In genomic region chr10:45461034-45461433, GRCh38 we compare ENCODE assay signal across 10 cellular contexts.
DNase-seq lines count a peak whose midpoint lies in the region; ATAC-seq and TF ChIP-seq lines count a peak whose summit lies in the region.
"Had no signal": no experiment of that assay in that cellular context is flagged by ENCODE, and none has a peak within 500 bp of the region (broad histone marks: within the 10 kb centered on the region; RNA-seq: fewer than 3 reads in every experiment).

No MANE protein-coding gene starts in this region.

- H3K9me1 ChIP-seq in IMR-90 (ENCODE audit: insufficient read depth, low read length), result no peaks in the 10 kb centered on the region

- no peak overlapping the region for H3K56ac ChIP-seq in IMR-90 (ENCODE audit: extremely low read depth, insufficient read depth, low read length)

- no peak overlapping the region for H3K14ac ChIP-seq in IMR-90 (replicated peaks; ENCODE audit: low read depth, low read length)

- H2AFZ ChIP-seq in IMR-90 (replicated peaks; ENCODE audit: low read length, poor library complexity), result no peak overlapping the region

- CTCF ChIA-PET in IMR-90 (lab: Yijun Ruan, JAX) (no interaction called here), A673 (lab: Charles Lee) (no interaction called here)

- in situ Hi-C loops in IMR-90 (cut with MboI; ENCODE audit: low sequenced_read_pairs), result loop anchor here (10.0 kb wide), 2 partner anchors 214 to 254 kb away; partner anchors contain the start of gene ZFAND4

- no peak for TF ChIP-seq RAD21 in IMR-90 (IDR thresholded peaks at IDR 0.05; ENCODE audit: low read length)

- H2BK120ac ChIP-seq in IMR-90 (ENCODE audit: low read depth, low read length), result no peak overlapping the region

- no peaks in the 10 kb centered on the region for H3K79me1 ChIP-seq in IMR-90 (ENCODE audit: low read depth in 1 of 2, low read length in 2 of 2)

- H3K9me3 Mint-ChIP-seq in stimulated activated memory B cell treated with anti-CD40 and anti-IgM and Interleukin-4, amounts not matched to agents 10 μg/mL and 1 μg/mL and 100 μg/mL, for 72 hours, result no peaks in the 10 kb centered on the region

- no peak overlapping the region for H3K18ac ChIP-seq in IMR-90 (ENCODE audit: low read depth, low read length)

- H3K4me3 ChIP-seq in IMR-90 (ENCODE audit: insufficient read depth, low read depth, low read length) (no peak overlapping the region), A673 (ENCODE audit: low read depth, low read length, poor library complexity, severe bottlenecking) (no peak overlapping the region)
- H3K4me3 ChIP-seq: suprapubic skin had no signal

- H2BK20ac ChIP-seq in IMR-90 (ENCODE audit: low read depth, low read length), result no peak overlapping the region

- DNase-seq in IMR-90 (peak; percentile 15), A673 (ENCODE audit: low spot score) (no peak), occipital lobe (lab: John Stamatoyannopoulos, UW) (no peak)
- DNase-seq in activated naive CD4-positive, alpha-beta T cell treated with anti-CD3 and anti-CD28 coated beads, Interleukin-2, amount 50 U/mL, for 16 hours, result no peak
- DNase-seq: GOT3 had no signal

- no peak overlapping the region for H2BK15ac ChIP-seq in IMR-90 (ENCODE audit: low read depth, low read length)

- no peak overlapping the region for H3K27ac ChIP-seq in IMR-90 (ENCODE audit: insufficient read depth, low read length)
- no peak overlapping the region for H3K27ac ChIP-seq in A673 (ENCODE audit: low read depth, low read length, poor library complexity, severe bottlenecking)
- H3K27ac ChIP-seq: suprapubic skin had no signal

- no peaks in the 10 kb centered on the region for H3K27me3 Mint-ChIP-seq in stimulated activated memory B cell treated with anti-CD40 and anti-IgM and Interleukin-4, amounts not matched to agents 10 μg/mL and 1 μg/mL and 100 μg/mL, for 72 hours

- no peaks in the 10 kb centered on the region for H3K27me3 ChIP-seq in IMR-90 (ENCODE audit: control insufficient read depth, insufficient read depth, low read length)
- H3K27me3 ChIP-seq in A673 (replicated peaks; ENCODE audit: insufficient read depth, low read depth, low read length, poor library complexity), result no peaks in the 10 kb centered on the region
- H3K27me3 ChIP-seq: suprapubic skin had no signal

- ATAC-seq in GM19035 (IDR thresholded peaks at IDR 0.05; ENCODE audit: unreplicated experiment) (peak; percentile 76), HG02642 (IDR thresholded peaks at IDR 0.05; ENCODE audit: poor library complexity, unreplicated experiment) (peak; percentile 73), IMR-90 (ENCODE audit: low read depth) (no peak)
- peak; percentile 86 for ATAC-seq in stimulated activated memory B cell treated with anti-CD40 and anti-IgM and Interleukin-4, amounts not matched to agents 10 μg/mL and 1 μg/mL and 100 μg/mL, for 72 hours
- ATAC-seq: sciatic nerve had no signal

- H3K36me3 Mint-ChIP-seq in stimulated activated memory B cell treated with anti-CD40 and anti-IgM and Interleukin-4, amounts not matched to agents 10 μg/mL and 1 μg/mL and 100 μg/mL, for 72 hours, result peaks cover 41% of the 10 kb centered on the region

- TF ChIP-seq POLR2A in IMR-90 (IDR thresholded peaks at IDR 0.05; ENCODE audit: low read depth, low read length), result no peak

- H3K36me3 ChIP-seq in IMR-90 (ENCODE audit: control insufficient read depth, insufficient read depth, low read length) (peaks cover 7% of the 10 kb centered on the region), A673 (ENCODE audit: insufficient read depth, low read length, poor library complexity, severe bottlenecking) (no peaks in the 10 kb centered on the region)

- H4K5ac ChIP-seq in IMR-90 (ENCODE audit: low read depth, low read length), result no peak overlapping the region

- no peak overlapping the region for H4K8ac ChIP-seq in IMR-90 (ENCODE audit: low read depth in 2 of 2, low read length in 2 of 2)

- H2BK5ac ChIP-seq in IMR-90 (ENCODE audit: low read depth, low read length, poor library complexity, severe bottlenecking), result no peak overlapping the region

- no peak overlapping the region for H3K23ac ChIP-seq in IMR-90 (ENCODE audit: low read depth, low read length)

- dilution Hi-C loops in IMR-90 (cut with HindIII; ENCODE audit: low sequenced_read_pairs, unreplicated experiment), result no loop called here

- no peaks in the 10 kb centered on the region for H3K9me3 ChIP-seq in IMR-90 (ENCODE audit: control insufficient read depth, insufficient read depth, low read length)
- no peaks in the 10 kb centered on the region for H3K9me3 ChIP-seq in A673 (ENCODE audit: low read depth, low read length, poor library complexity, severe bottlenecking)
- H3K9me3 ChIP-seq: suprapubic skin had no signal

- no CpG with 5 or more reads among the region's 7 CpGs for WGBS in IMR-90 (ENCODE audit: extremely low coverage in 2 of 2, insufficient read length in 1 of 2), 2 experiments

- H3K4ac ChIP-seq in IMR-90 (ENCODE audit: low read depth, low read length), result no peak overlapping the region

- H3K4me1 Mint-ChIP-seq in stimulated activated memory B cell treated with anti-CD40 and anti-IgM and Interleukin-4, amounts not matched to agents 10 μg/mL and 1 μg/mL and 100 μg/mL, for 72 hours, result peaks cover 78% of the 10 kb centered on the region

- H3K4me3 Mint-ChIP-seq in stimulated activated memory B cell treated with anti-CD40 and anti-IgM and Interleukin-4, amounts not matched to agents 10 μg/mL and 1 μg/mL and 100 μg/mL, for 72 hours, result peak overlapping the region; percentile 74

- intact Hi-C loops in IMR-90 (cut with micrococcal nuclease) (loop anchor here (10.0 kb wide), 2 partner anchors 456 to 564 kb away; partner anchors contain the start of gene ZNF22), A673 (cut with micrococcal nuclease; ENCODE audit: unreplicated experiment) (loop anchor here (10.0 kb wide), 1 partner anchor 564 kb away; no protein-coding TSS in a partner anchor)

- no TSS peak for BruUV-seq in IMR-90 (replicated peaks; lab: Mats Ljungman, UMichigan)
- BruUV-seq in A673 (replicated peaks; lab: Mats Ljungman, UMichigan), result no TSS peak

- H3K27ac Mint-ChIP-seq in stimulated activated memory B cell treated with anti-CD40 and anti-IgM and Interleukin-4, amounts not matched to agents 10 μg/mL and 1 μg/mL and 100 μg/mL, for 72 hours, result peak overlapping the region; percentile 93

- no peaks in the 10 kb centered on the region for H3K4me1 ChIP-seq in IMR-90 (ENCODE audit: control insufficient read depth, insufficient read depth, low read length)
- no peaks in the 10 kb centered on the region for H3K4me1 ChIP-seq in A673 (ENCODE audit: insufficient read depth, low read length, poor library complexity, severe bottlenecking)

- TF ChIP-seq CTCF in IMR-90 (conservative IDR thresholded peaks at IDR 0.05; ENCODE audit: low read depth, low read length), result no peak
- no peak for TF ChIP-seq CTCF in A673 (conservative IDR thresholded peaks at IDR 0.05; ENCODE audit: low read depth, low read length)

- POLR2A ChIA-PET in IMR-90 (lab: Charles Lee; ENCODE audit: unreplicated experiment), result interaction anchor here (0.6 kb wide), 1 partner anchor 414 kb away, joined by 3 read pairs; no protein-coding TSS in a partner anchor
- POLR2A ChIA-PET in A673 (lab: Charles Lee; ENCODE audit: low non-redundant PET), result no interaction called here

- H2AK5ac ChIP-seq in IMR-90 (ENCODE audit: low read depth, low read length), result no peak overlapping the region

- peaks cover 5% of the 10 kb centered on the region; the same call in 1 of the 2 replicates for H4K20me1 ChIP-seq in IMR-90 (ENCODE audit: insufficient read depth, low read length)

- no peak overlapping the region for H3K9ac ChIP-seq in IMR-90 (ENCODE audit: low read depth, low read length)

- H4K91ac ChIP-seq in IMR-90 (ENCODE audit: insufficient read depth, low read depth, low read length), result no peak overlapping the region

- no peak overlapping the region for H3K4me2 ChIP-seq in IMR-90 (ENCODE audit: low read depth, low read length)

- no peak overlapping the region for H2AK9ac ChIP-seq in IMR-90 (replicated peaks; ENCODE audit: low read depth, low read length, poor library complexity)

TF ChIP-seq in IMR-90, 13 proteins besides CTCF, POLR2A, EP300 and RAD21:
- TF ChIP-seq CEBPB (IDR thresholded peaks at IDR 0.05; ENCODE audit: low read depth, low read length) (no peak), USF2 (IDR thresholded peaks at IDR 0.05; ENCODE audit: low read depth, low read length) (no peak), SMC3 (IDR thresholded peaks at IDR 0.05; ENCODE audit: low read depth, low read length) (no peak), ELK1 (IDR thresholded peaks at IDR 0.05; ENCODE audit: borderline replicate concordance, low read depth, low read length) (no peak), FOS (IDR thresholded peaks at IDR 0.05; ENCODE audit: low read depth, low read length) (no peak), NFE2L2 (IDR thresholded peaks at IDR 0.05; ENCODE audit: low read depth, low read length) (no peak), CHD1 (IDR thresholded peaks at IDR 0.05; ENCODE audit: low read depth, low read length) (no peak), MAZ (IDR thresholded peaks at IDR 0.05; ENCODE audit: borderline replicate concordance, low read depth, low read length) (no peak), RFX5 (IDR thresholded peaks at IDR 0.05; ENCODE audit: low read depth, low read length) (no peak), BHLHE40 (IDR thresholded peaks at IDR 0.05; ENCODE audit: low read depth, low read length) (no peak)
